ENCODE assay signal across 15 cellular contexts in genomic region chr11:11207428-11207827, GRCh38.
"Had no signal": no experiment of that assay in that cellular context is flagged by ENCODE, and none has a peak within 500 bp of the region (broad histone marks: within the 10 kb centered on the region; RNA-seq: fewer than 3 reads in every experiment).

No MANE protein-coding gene starts in this region.

- ATAC-seq: activated CD4-positive, CD25-positive, alpha-beta regulatory T cell treated with anti-CD3 and anti-CD28 coated beads, Interleukin-2, amount 50 U/mL, for 24 hours; gastroesophageal sphincter; left ventricle myocardium superior; stimulated activated naive CD8-positive, alpha-beta T cell treated with anti-CD3 and anti-CD28 coated beads, Interleukin-15, Interleukin-2, amounts not matched to agents 100 U/mL and 50 U/mL, for 24 hours had no signal

- H3K4me3 ChIP-seq: adrenal gland, coronary artery, gastroesophageal sphincter, upper lobe of left lung had no signal

- H3K4me3 Mint-ChIP-seq: nephron progenitor cell had no signal

- DNase-seq: activated naive CD4-positive, alpha-beta T cell treated with anti-CD3 and anti-CD28 coated beads, Interleukin-2, amount 50 U/mL, for 16 hours; adrenal gland; effector CD4-positive, alpha-beta T cell; kidney; left ventricle myocardium superior; mesenchymal stem cell; nephron progenitor cell; stimulated activated CD4-positive, alpha-beta T cell treated with anti-CD3 and anti-CD28 coated beads, Interleukin-2, amount 100 ng/mL, for 48 hours; stimulated activated CD8-positive, alpha-beta memory T cell treated with anti-CD3 and anti-CD28 coated beads, Interleukin-4, amount 100 ng/mL, for 48 hours; stimulated activated naive CD8-positive, alpha-beta T cell treated with anti-CD3 and anti-CD28 coated beads, Interleukin-15, Interleukin-2, amounts not matched to agents 100 U/mL and 50 U/mL, for 24 hours; upper lobe of left lung had no signal

- H3K4me1 Mint-ChIP-seq: nephron progenitor cell had no signal

- H3K27ac Mint-ChIP-seq: activated T-helper 2 cell treated with anti-CD3 and anti-CD28 coated beads, Interferon-gamma antibody, Interleukin-2, Interleukin-4, amounts not matched to agents 10 μg/mL and 5 μg/mL and 100 μg/mL, durations not matched to agents 14 hours and 24 hours and 36 hours; nephron progenitor cell had no signal

- H3K27ac ChIP-seq: adrenal gland, coronary artery, gastroesophageal sphincter, upper lobe of left lung had no signal

- H3K36me3 ChIP-seq: adrenal gland, gastroesophageal sphincter, upper lobe of left lung had no signal

- H3K9me3 ChIP-seq: adrenal gland had no signal

- H3K4me1 ChIP-seq: adrenal gland had no signal

- H3K27me3 ChIP-seq: adrenal gland, gastroesophageal sphincter, upper lobe of left lung had no signal
